11 cellular contexts compared by ENCODE assay signal in genomic region chr11:61092280-61092766, GRCh38. TPM values are rescaled to one million over a fixed set of nuclear protein-coding genes. Genes with fewer than 3 reads are reported as not detected.
A peak's percentile ranks its signal among the peaks of the same experiment; 100 is the strongest.
DNase-seq lines count a peak whose midpoint lies in the region; ATAC-seq, FAIRE-seq and TF ChIP-seq lines count a peak whose summit lies in the region.
"Had no signal": no experiment of that assay in that cellular context is flagged by ENCODE, and none has a peak within 500 bp of the region (broad histone marks: within the 10 kb centered on the region; RNA-seq: fewer than 3 reads in every experiment).

No MANE protein-coding gene starts in this region.

- H3K27ac ChIP-seq in OCI-LY3 (ENCODE audit: low read length) (peak overlapping the region; percentile 64), GM12878 (ENCODE audit: control insufficient read depth, insufficient read depth) (peak overlapping the region; percentile 69), thymus (ENCODE audit: low read depth) (peak overlapping the region; percentile 73), PC-9 (no peak overlapping the region), PC-3 (ENCODE audit: low read length) (no peak overlapping the region)
- H3K27ac ChIP-seq: A549, epithelial cell of prostate had no signal

- BruUV-seq in GM12878 (replicated peaks; lab: Mats Ljungman, UMichigan) (no TSS peak), PC-9 (replicated peaks; lab: Mats Ljungman, UMichigan) (no TSS peak), PC-3 (replicated peaks; lab: Mats Ljungman, UMichigan) (no TSS peak)

- no peak for TF ChIP-seq CTCF in OCI-LY3 (IDR thresholded peaks at IDR 0.05; ENCODE audit: low read depth, low read length)
- no peak for TF ChIP-seq CTCF in GM12878 (IDR thresholded peaks at IDR 0.05 in 2 of 3, conservative IDR thresholded peaks at IDR 0.05 in 1 of 3; ENCODE audit: control insufficient read depth in 2 of 3, extremely low read depth in 1 of 3, insufficient read depth in 1 of 3, low read depth in 3 of 3, low read length in 3 of 3)
- no peak for TF ChIP-seq CTCF in PC-9 (conservative IDR thresholded peaks at IDR 0.05)
- TF ChIP-seq CTCF in PC-3 (conservative IDR thresholded peaks at IDR 0.05; ENCODE audit: low read depth, low read length): no peak

- in situ Hi-C loops in GM12878 (cut with MboI): no loop called here

- DNase-seq in activated effector memory CD4-positive, alpha-beta T cell treated with anti-CD3 and anti-CD28 coated beads, Interleukin-2, amount 50 U/mL, for 16 hours: peak; percentile 87
- DNase-seq in activated effector memory CD4-positive, alpha-beta T cell treated with Interleukin-2 at 50 U/mL for 16 hours: no peak
- DNase-seq in GM12878 (ENCODE audit: low read depth, low spot score) (no peak), PC-9 (no peak), cerebellar cortex (ENCODE audit: low spot score) (no peak), PC-3 (no peak)

- RAD21 ChIA-PET in GM12878 (lab: Charles Lee; ENCODE audit: unreplicated experiment): interaction anchor here (0.7 to 2.6 kb wide), 2 partner anchors 21 to 34 kb away, joined by 3 to 13 read pairs; no protein-coding TSS in a partner anchor

- peak overlapping the region; percentile 57 for H3K9ac ChIP-seq in OCI-LY3 (ENCODE audit: low read length)
- H3K9ac ChIP-seq in GM12878 (ENCODE audit: control insufficient read depth, insufficient read depth, low read length): peak overlapping the region; percentile 73
- H3K9ac ChIP-seq in PC-3 (ENCODE audit: low read length): no peak overlapping the region

- H2AFZ ChIP-seq in OCI-LY3 (ENCODE audit: low read depth, low read length) (peak overlapping the region; percentile 58), GM12878 (ENCODE audit: control insufficient read depth, low read depth, low read length) (peak overlapping the region; percentile 61), PC-9 (no peak overlapping the region), PC-3 (ENCODE audit: low read length) (no peak overlapping the region)

- ATAC-seq in GM12878: peak; percentile 81
- no peak for ATAC-seq in PC-3

- no peak for TF ChIP-seq RAD21 in GM12878 (IDR thresholded peaks at IDR 0.05; ENCODE audit: insufficient read depth, low read depth, low read length)

- TF ChIP-seq POLR2A in GM12878 (IDR thresholded peaks at IDR 0.05; ENCODE audit: low read depth, low read length): peak; percentile 63

- SMC1A ChIA-PET in GM12878 (lab: Charles Lee; ENCODE audit: uncharacterized antibody, unreplicated experiment): interaction anchor here (1.0 to 5.1 kb wide), 6 partner anchors 12 to 122 kb away, joined by 3 to 25 read pairs (median 4); no protein-coding TSS in a partner anchor

- peaks cover 64% of the 10 kb centered on the region for H3K4me1 ChIP-seq in OCI-LY3 (ENCODE audit: low read length)
- peaks cover 34% of the 10 kb centered on the region for H3K4me1 ChIP-seq in GM12878 (ENCODE audit: control insufficient read depth, insufficient read depth, low read length)
- H3K4me1 ChIP-seq in thymus (ENCODE audit: control insufficient read depth, insufficient read depth, low read length): peaks cover 17% of the 10 kb centered on the region
- H3K4me1 ChIP-seq in PC-9 (replicated peaks; ENCODE audit: insufficient read depth): no peaks in the 10 kb centered on the region
- no peaks in the 10 kb centered on the region for H3K4me1 ChIP-seq in PC-3 (ENCODE audit: insufficient read depth, low read length)

- FAIRE-seq in GM12878 (lab: Jason Lieb, UNC): no peak
- FAIRE-seq: A549 had no signal

- H3K79me2 ChIP-seq in OCI-LY3 (ENCODE audit: low read length): no peaks in the 10 kb centered on the region; the same call in 1 of the 2 replicates
- H3K79me2 ChIP-seq in GM12878 (ENCODE audit: control insufficient read depth, insufficient read depth, low read length): peaks cover 13% of the 10 kb centered on the region
- no peaks in the 10 kb centered on the region for H3K79me2 ChIP-seq in PC-9 (ENCODE audit: low read depth)
- no peaks in the 10 kb centered on the region for H3K79me2 ChIP-seq in PC-3 (ENCODE audit: low read length)

- H3K36me3 ChIP-seq in OCI-LY3 (replicated peaks; ENCODE audit: low read depth, low read length): no peaks in the 10 kb centered on the region
- H3K36me3 ChIP-seq in GM12878 (ENCODE audit: control insufficient read depth in 2 of 2, insufficient read depth in 2 of 2, low read length in 1 of 2): no peaks in the 10 kb centered on the region; a peak in 1 of 4 replicates
- no peaks in the 10 kb centered on the region for H3K36me3 ChIP-seq in thymus (ENCODE audit: control insufficient read depth, insufficient read depth)
- no peaks in the 10 kb centered on the region for H3K36me3 ChIP-seq in PC-9 (ENCODE audit: low read depth)
- H3K36me3 ChIP-seq in PC-3 (ENCODE audit: low read depth, low read length): no peaks in the 10 kb centered on the region

- H3K9me2 ChIP-seq in PC-9 (ENCODE audit: insufficient read depth) (no peaks in the 10 kb centered on the region), PC-3 (replicated peaks; ENCODE audit: low read length) (no peaks in the 10 kb centered on the region)

- no peaks in the 10 kb centered on the region for H3F3A ChIP-seq in PC-9 (ENCODE audit: insufficient read depth, low read depth)
- H3F3A ChIP-seq in PC-3 (ENCODE audit: low read length, unreplicated experiment): no peaks in the 10 kb centered on the region

- POLR2A ChIA-PET in GM12878 (lab: Charles Lee) (interaction anchor here (0.6 to 1.3 kb wide), 5 partner anchors 11 to 329 kb away, joined by 3 to 4 read pairs (median 4); no protein-coding TSS in a partner anchor), PC-9 (lab: Charles Lee; ENCODE audit: unreplicated experiment) (no interaction called here), PC-3 (lab: Charles Lee; ENCODE audit: unreplicated experiment) (no interaction called here)

- H3K4me2 ChIP-seq in OCI-LY3 (ENCODE audit: low read length) (peak overlapping the region; percentile 55), GM12878 (ENCODE audit: control insufficient read depth, insufficient read depth) (peak overlapping the region; percentile 75), PC-9 (no peak overlapping the region), PC-3 (ENCODE audit: low read length) (no peak overlapping the region)
- H3K4me2 ChIP-seq: A549 had no signal

- 0 out of 2 replicates have a peak, but pooled peaks cover 4% of the 10 kb centered on the region for H3K9me3 ChIP-seq in OCI-LY3 (ENCODE audit: insufficient read depth, low read length)
- H3K9me3 ChIP-seq in GM12878 (replicated peaks; ENCODE audit: control insufficient read depth, insufficient read depth, low read length): peaks cover 1% of the 10 kb centered on the region; the same call in 2 of the 3 replicates
- H3K9me3 ChIP-seq in thymus (ENCODE audit: control insufficient read depth): no peaks in the 10 kb centered on the region
- no peaks in the 10 kb centered on the region for H3K9me3 ChIP-seq in PC-9 (ENCODE audit: insufficient read depth, low read depth)
- H3K9me3 ChIP-seq in PC-3 (ENCODE audit: low read length): no peaks in the 10 kb centered on the region
- H3K9me3 ChIP-seq: A549 had no signal

- H4K20me1 ChIP-seq in OCI-LY3 (ENCODE audit: insufficient read depth, low read length): no peaks in the 10 kb centered on the region
- no peaks in the 10 kb centered on the region for H4K20me1 ChIP-seq in GM12878 (ENCODE audit: control insufficient read depth, insufficient read depth)
- H4K20me1 ChIP-seq in PC-9 (ENCODE audit: insufficient read depth): no peaks in the 10 kb centered on the region
- no peaks in the 10 kb centered on the region for H4K20me1 ChIP-seq in PC-3 (ENCODE audit: low read length)

- WGBS in GM12878 (ENCODE audit: insufficient coverage, insufficient replicate concordance, low lambda C conversion rate, missing lambda C conversion rate): 10% methylated on average over 9 of the region's 10 CpGs
- 60% methylated on average over 10 of the region's 10 CpGs for WGBS in thymus

- intact Hi-C loops in GM12878 (cut with micrococcal nuclease; ENCODE audit: unreplicated experiment): no loop called here
- intact Hi-C loops in PC-9 (cut with micrococcal nuclease; ENCODE audit: unreplicated experiment): no loop called here
- intact Hi-C loops in PC-3 (cut with micrococcal nuclease): no loop called here

- H3K4me3 ChIP-seq in OCI-LY3 (ENCODE audit: low read length) (peak overlapping the region; percentile 52), GM12878 (peak overlapping the region; percentile 64), thymus (ENCODE audit: low read length) (peak overlapping the region; percentile 6), PC-9 (no peak overlapping the region), PC-3 (ENCODE audit: low read length) (no peak overlapping the region)
- H3K4me3 ChIP-seq: A549 had no signal

- no peaks in the 10 kb centered on the region for H3K27me3 ChIP-seq in OCI-LY3 (ENCODE audit: low read depth, low read length)
- no peaks in the 10 kb centered on the region for H3K27me3 ChIP-seq in GM12878 (replicated peaks in 1 of 2; ENCODE audit: control insufficient read depth in 2 of 2, insufficient read depth in 2 of 2, low read length in 1 of 2)
- H3K27me3 ChIP-seq in thymus (ENCODE audit: control insufficient read depth, insufficient read depth): no peaks in the 10 kb centered on the region
- H3K27me3 ChIP-seq in PC-9 (ENCODE audit: insufficient read depth, low read depth): no peaks in the 10 kb centered on the region; the same call in 1 of the 2 replicates
- H3K27me3 ChIP-seq in PC-3 (ENCODE audit: low read length): peaks cover 16% of the 10 kb centered on the region

- peak; percentile 30 to 60; a peak in 1 of 4 replicates for TF ChIP-seq EP300 in GM12878 (IDR thresholded peaks at IDR 0.05; ENCODE audit: borderline replicate concordance in 1 of 2, control insufficient read depth in 1 of 2, low read depth in 2 of 2, low read length in 2 of 2)

- CTCF ChIA-PET in GM12878 (lab: Yijun Ruan, JAX) (interaction anchor here (0.9 to 1.6 kb wide), 4 partner anchors 22 to 95 kb away, joined by 3 to 5 read pairs (median 4); no protein-coding TSS in a partner anchor), PC-9 (lab: Charles Lee) (no interaction called here), PC-3 (lab: Charles Lee) (no interaction called here)

RNA-seq across cellular contexts. Expression of gene CD5, which starts 10.0 kb away (rescaled TPM):
- total RNA-seq in GM12878 (2013; cell fraction: nucleolus; rRNA removed): not detected in 2 replicates
- total RNA-seq in GM12878 (2014; rRNA removed) (0.17 and 0.22 TPM in 2 replicates), GM12878 (2014; rRNA removed; fragmentation: Illumina TruSeq; extraction: Trizol) (0.04 and 0.09 TPM in 2 replicates), GM12878 (2021) (0.58 and 0.87 TPM in 2 replicates), PC-9 (2021) (not detected in 2 replicates), PC-3 (2014; rRNA removed) (0.11 and 0.12 TPM in 2 replicates)
- not detected for polyA plus RNA-seq in GM12878 (2011; ENCODE audit: low read depth)
- polyA plus RNA-seq in GM12878 (2011; rRNA removed) (not detected in 2 replicates), GM12878 (2014; fragmentation: Illumina TruSeq; extraction: Trizol) (0.16 and 0.17 TPM in 2 replicates), GM12878 (2014; fragmentation: Nextera tagmentation; extraction: Ambion mirVana) (under 1 TPM in 1 of 2 experiments, not detected in 1; 0.02 TPM), GM12878 (2014; rRNA removed) (0.18 and 0.19 TPM in 2 replicates), GM12878 (2016; fragmentation: Nextera tagmentation; extraction: Ambion mirVana) (under 1 TPM; 0.23 to 0.35 TPM), thymus (40.5 TPM)
- polyA plus RNA-seq in GM12878 (2011; cell fraction: cytosol; rRNA removed): 0.04 TPM in 1 of 2 replicates, not detected in the other
- not detected in 2 replicates for polyA plus RNA-seq in GM12878 (2011; cell fraction: nucleus; rRNA removed)
- 0.08 and 0.23 TPM in 2 replicates for polyA plus RNA-seq in GM12878 (2012)
- not detected in 2 replicates for polyA minus RNA-seq in GM12878 (2011; rRNA and poly(A)+ RNA removed)
- not detected in 2 replicates for polyA minus RNA-seq in GM12878 (2011; cell fraction: cytosol; rRNA and poly(A)+ RNA removed)
- polyA minus RNA-seq in GM12878 (2011; cell fraction: nucleus; rRNA and poly(A)+ RNA removed): not detected in 2 replicates
- total RNA-seq: lung microvascular endothelial cell had no signal
- polyA plus RNA-seq: A549 had no signal

Comparison
In these comparisons a context has a peak if more than half of its experiments do, and no peak if none do; other contexts are left out.
1. H2AFZ ChIP-seq: peak in OCI-LY3 (single experiment) and GM12878 (single experiment); none in PC-9 (single experiment) and PC-3 (single experiment).
2. H3K27ac ChIP-seq: peak in OCI-LY3 (single experiment), GM12878 (single experiment) and thymus (single experiment); none in PC-9 (single experiment) and PC-3 (single experiment).
3. H3K4me2 ChIP-seq: peak in OCI-LY3 (single experiment) and GM12878 (single experiment); none in PC-9 (single experiment) and PC-3 (single experiment).
4. H3K4me3 ChIP-seq: peak in OCI-LY3 (single experiment), GM12878 (single experiment) and thymus (single experiment); none in PC-9 (single experiment) and PC-3 (single experiment).